ENCODE assay signal across 27 cellular contexts in genomic region chr22:50148166-50148500, GRCh38. TPM values are rescaled to one million over a fixed set of nuclear protein-coding genes. Genes with fewer than 3 reads are reported as not detected.
"Had no signal": no experiment of that assay in that cellular context is flagged by ENCODE, and none has a peak within 500 bp of the region (broad histone marks: within the 10 kb centered on the region; RNA-seq: fewer than 3 reads in every experiment).

No MANE protein-coding gene starts in this region.

- DNase-seq: activated CD4-positive, alpha-beta T cell treated with anti-CD3 and anti-CD28 coated beads for 36 hours; activated CD4-positive, alpha-beta T cell treated with anti-CD3 and anti-CD28 coated beads, Interleukin-2, amount 50 U/mL, for 48 hours; activated CD8-positive, alpha-beta memory T cell treated with anti-CD3 and anti-CD28 coated beads, Interleukin-2, amount 50 U/mL, for 48 hours; activated naive CD4-positive, alpha-beta T cell treated with Interleukin-2 at 50 U/mL for 16 hours; activated T-cell treated with anti-CD3 and anti-CD28 coated beads, Interleukin-2, amount 50 U/mL, for 4 hours; effector memory CD4-positive, alpha-beta T cell; glutamatergic neuron; kidney glomerular epithelial cell; left ventricle myocardium superior; mammary epithelial cell; natural killer cell; small intestine; stimulated activated CD4-positive, alpha-beta T cell treated with anti-CD3 and anti-CD28 coated beads, Interleukin-2, amount 100 ng/mL, for 24 hours; stimulated activated naive CD8-positive, alpha-beta T cell treated with anti-CD3 and anti-CD28 coated beads, Interleukin-15, amount 100 ng/mL, for 72 hours; T1000; trophoblast cell; uterus had no signal

- H3K9me3 Mint-ChIP-seq: activated T-cell treated with anti-CD3 and anti-CD28 coated beads, Interleukin-2, amount 50 U/mL, for 4 hours; activated T-helper 2 cell treated with anti-CD3 and anti-CD28 coated beads, Interferon-gamma antibody, Interleukin-2, Interleukin-4, amounts not matched to agents 10 μg/mL and 5 μg/mL and 100 μg/mL, durations not matched to agents 14 hours and 24 hours and 36 hours; mesothelial cell of epicardium; natural killer cell; stimulated activated effector memory CD8-positive, alpha-beta T cell treated with anti-CD3 and anti-CD28 coated beads, Interleukin-12 subunit alpha, Interleukin-12 subunit beta, amount 100 ng/mL, for 72 hours; stimulated activated naive CD8-positive, alpha-beta T cell treated with anti-CD3 and anti-CD28 coated beads, Interleukin-15, amount 100 ng/mL, for 72 hours; T-helper 1 cell treated with Interleukin-12 subunit alpha and Interleukin-12 subunit beta and Interleukin-4 antibody, amounts not matched to agents 30 μg/mL and 1 μg/mL, for 36 hours; WTC11 had no signal

- H3K36me3 Mint-ChIP-seq: mesothelial cell of epicardium; natural killer cell; stimulated activated effector memory CD8-positive, alpha-beta T cell treated with anti-CD3 and anti-CD28 coated beads, Interleukin-12 subunit alpha, Interleukin-12 subunit beta, amount 100 ng/mL, for 72 hours; WTC11 had no signal

- ATAC-seq: sciatic nerve had no signal

- H3K27me3 ChIP-seq: cardiac muscle cell, hepatocyte, uterus had no signal

- H3K27ac ChIP-seq: cardiac muscle cell, hepatocyte, suprapubic skin, uterus had no signal

- H3K4me3 Mint-ChIP-seq: activated CD4-positive, alpha-beta T cell treated with anti-CD3 and anti-CD28 coated beads for 36 hours; activated T-cell treated with anti-CD3 and anti-CD28 coated beads, Interleukin-2, amount 50 U/mL, for 4 hours; mesothelial cell of epicardium; natural killer cell; stimulated activated effector memory CD8-positive, alpha-beta T cell treated with anti-CD3 and anti-CD28 coated beads, Interleukin-12 subunit alpha, Interleukin-12 subunit beta, amount 100 ng/mL, for 72 hours; stimulated activated naive CD8-positive, alpha-beta T cell treated with anti-CD3 and anti-CD28 coated beads, Interleukin-15, amount 100 ng/mL, for 72 hours; T-helper 1 cell treated with Interleukin-12 subunit alpha and Interleukin-12 subunit beta and Interleukin-4 antibody, amounts not matched to agents 30 μg/mL and 1 μg/mL, for 36 hours; WTC11 had no signal

- H3K4me1 Mint-ChIP-seq: activated CD4-positive, alpha-beta T cell treated with anti-CD3 and anti-CD28 coated beads for 36 hours had no signal

- H3K27ac Mint-ChIP-seq: activated CD4-positive, alpha-beta T cell treated with anti-CD3 and anti-CD28 coated beads for 36 hours; activated T-helper 2 cell treated with anti-CD3 and anti-CD28 coated beads, Interferon-gamma antibody, Interleukin-2, Interleukin-4, amounts not matched to agents 10 μg/mL and 5 μg/mL and 100 μg/mL, durations not matched to agents 14 hours and 24 hours and 36 hours; mesothelial cell of epicardium; natural killer cell; stimulated activated effector memory CD8-positive, alpha-beta T cell treated with anti-CD3 and anti-CD28 coated beads, Interleukin-12 subunit alpha, Interleukin-12 subunit beta, amount 100 ng/mL, for 72 hours; stimulated activated naive CD8-positive, alpha-beta T cell treated with anti-CD3 and anti-CD28 coated beads, Interleukin-15, amount 100 ng/mL, for 72 hours; T-helper 1 cell treated with Interleukin-12 subunit alpha and Interleukin-12 subunit beta and Interleukin-4 antibody, amounts not matched to agents 30 μg/mL and 1 μg/mL, for 36 hours; WTC11 had no signal

RNA-seq across cellular contexts. Expression of gene MOV10L1, which starts 58.3 kb away (rescaled TPM):
- total RNA-seq: activated CD8-positive, alpha-beta memory T cell treated with anti-CD3 and anti-CD28 coated beads for 36 hours; activated T-cell treated with anti-CD3 and anti-CD28 coated beads, Interleukin-2, amount 50 U/mL, for 4 hours; cardiac muscle cell; WTC11 had no signal
- polyA plus RNA-seq: mammary epithelial cell had no signal
